8 cellular contexts compared by ENCODE assay signal in the genomic region with DNA sequence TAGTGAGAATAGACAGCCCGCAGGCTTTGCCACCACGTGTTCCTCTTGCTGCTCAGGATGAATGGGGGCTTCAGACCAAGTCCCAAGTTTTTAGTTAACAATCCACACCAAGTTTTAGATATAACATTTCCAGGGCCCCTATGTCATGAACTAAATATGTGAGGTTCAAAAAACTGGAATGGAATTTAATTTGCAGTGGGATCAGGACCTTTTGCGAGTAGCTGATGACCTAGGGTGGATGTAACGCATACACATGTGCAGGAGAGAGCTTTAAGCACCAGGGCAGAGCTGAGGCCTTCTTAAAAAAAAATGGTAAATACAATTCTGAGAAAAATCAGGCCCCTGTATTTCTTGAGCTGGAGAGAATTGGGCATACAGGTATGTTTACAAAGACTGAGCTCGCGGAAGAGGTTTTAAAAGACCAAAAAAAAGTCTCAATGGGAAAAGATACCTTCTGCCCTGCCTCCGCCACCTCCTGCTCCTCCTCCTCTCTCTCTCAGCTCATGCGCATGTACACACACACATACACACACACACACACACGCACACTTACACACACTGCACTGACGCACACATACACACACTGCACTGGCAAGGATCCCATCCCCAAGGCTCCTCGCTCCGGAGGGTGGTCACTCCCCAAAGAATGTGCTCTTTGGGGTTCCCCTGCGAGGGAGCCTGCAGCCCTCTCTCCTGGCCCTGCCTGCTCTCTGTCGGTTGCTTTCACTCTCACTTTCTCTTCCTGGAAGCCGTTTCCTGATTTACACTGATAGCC. TPM values are rescaled to one million over a fixed set of nuclear protein-coding genes. Genes with fewer than 3 reads are reported as not detected.
DNase-seq lines count a peak whose midpoint lies in the region; ATAC-seq, FAIRE-seq and TF ChIP-seq lines count a peak whose summit lies in the region.

No MANE protein-coding gene starts in this region.

- intact Hi-C loops in aorta (cut with DNase I), result no loop called here

- H3K4me1 ChIP-seq in aorta (ENCODE audit: control insufficient read depth in 1 of 2, insufficient read depth in 2 of 2, low read length in 2 of 2), result no peaks in the 10 kb centered on the region

- H3K27me3 ChIP-seq in aorta (ENCODE audit: control insufficient read depth in 1 of 2, insufficient read depth in 2 of 2, low read length in 1 of 2), result no peaks in the 10 kb centered on the region

- H3K9me3 ChIP-seq in aorta (ENCODE audit: control insufficient read depth, low read length), result no peaks in the 10 kb centered on the region

- H3K36me3 ChIP-seq in aorta (ENCODE audit: control insufficient read depth in 1 of 2, insufficient read depth in 2 of 2, low read length in 1 of 2), result no peaks in the 10 kb centered on the region

- WGBS in aorta, 2 donors, result 4 to 7% methylated on average over 15 of the region's 15 CpGs

- FAIRE-seq in GM19239 (lab: Jason Lieb, UNC), result peak; percentile 28

- TF ChIP-seq CTCF in omental fat pad (IDR thresholded peaks at IDR 0.05), result no peak

- peak overlapping the region; percentile 57 to 67 for H3K4me3 ChIP-seq in aorta (ENCODE audit: low read length in 2 of 2)

- H3K27ac ChIP-seq in aorta (ENCODE audit: low read depth in 1 of 2, low read length in 2 of 2), result no peak overlapping the region

- ATAC-seq in HG03342 (IDR thresholded peaks at IDR 0.05; ENCODE audit: unreplicated experiment), result peak; percentile 94
- peak; percentile 87 for ATAC-seq in omental fat pad (ENCODE audit: low FRiP score)
- ATAC-seq in aorta (ENCODE audit: low FRiP score), result peak; percentile 86

- peak; percentile 43 for DNase-seq in AG08396 (ENCODE audit: low spot score)
- DNase-seq in GM19239 (ENCODE audit: insufficient read length, low spot score), result peak; percentile 54
- peak; percentile 73 for DNase-seq in activated CD8-positive, alpha-beta memory T cell treated with anti-CD3 and anti-CD28 coated beads for 24 hours
- peak; percentile 77 for DNase-seq in fibroblast of peridontal ligament (ENCODE audit: extremely low read depth)
- DNase-seq in omental fat pad (ENCODE audit: low spot score), result peak; percentile 48
- DNase-seq in aorta, result no peak
- DNase-seq in cortex of kidney (lab: John Stamatoyannopoulos, UW), result no peak

RNA-seq across cellular contexts. Expression of gene IGF1R, which starts 48.2 kb away (rescaled TPM):
- total RNA-seq in omental fat pad (10 to 100 TPM; 39.3 to 97.4 (median 44.7) TPM), aorta (100 to 1,000 TPM in 1 of 2 donors, 10 to 100 TPM in 1; 88.8 to 137 TPM)
- polyA plus RNA-seq in aorta, result 10 to 100 TPM in 1 of 2 donors, 1 to 10 TPM in 1; 7.5 to 12.7 TPM

Comparison
In these comparisons a context has a peak if more than half of its experiments do, and no peak if none do; other contexts are left out.
1. DNase-seq: peak in AG08396 (single experiment), GM19239 (single experiment), activated CD8-positive, alpha-beta memory T cell treated with anti-CD3 and anti-CD28 coated beads for 24 hours (single experiment), fibroblast of peridontal ligament (single experiment) and omental fat pad (single experiment); none in aorta (0 of 2) and cortex of kidney (single experiment).
2. Peak in every context shown above with its lines, with median percentiles within 50 percentile points of each other: ATAC-seq.